Comparison of ENCODE assay signal across 8 cellular contexts in genomic region chr1:231404318-231404717, GRCh38.
"Had no signal": no experiment of that assay in that cellular context is flagged by ENCODE, and none has a peak within 500 bp of the region (broad histone marks: within the 10 kb centered on the region; RNA-seq: fewer than 3 reads in every experiment).

No MANE protein-coding gene starts in this region.

- H3K9me3 Mint-ChIP-seq: HFFc6, IgD-negative memory B cell had no signal

- H2AFZ ChIP-seq: GM23248 had no signal

- DNase-seq: GM23248, GOT3, H7, HCEC 1CT, HFFc6, KG1 had no signal

- H3K27me3 Mint-ChIP-seq: IgD-negative memory B cell had no signal

- H3K9ac ChIP-seq: GM23248 had no signal

- H3K27ac ChIP-seq: GM23248 had no signal

- H3K27ac Mint-ChIP-seq: HFFc6, IgD-negative memory B cell had no signal

- FAIRE-seq: HTR-8/SVneo had no signal

- H3K4me3 Mint-ChIP-seq: HFFc6, IgD-negative memory B cell had no signal

- H3K4me3 ChIP-seq: GM23248 had no signal
